Comparison of ENCODE assay signal across 9 cellular contexts in genomic region chr11:70661763-70662501, GRCh38.
A peak's percentile ranks its signal among the peaks of the same experiment; 100 is the strongest.
DNase-seq lines count a peak whose midpoint lies in the region; ATAC-seq, FAIRE-seq and TF ChIP-seq lines count a peak whose summit lies in the region.
"Had no signal": no experiment of that assay in that cellular context is flagged by ENCODE, and none has a peak within 500 bp of the region (broad histone marks: within the 10 kb centered on the region; RNA-seq: fewer than 3 reads in every experiment).

No MANE protein-coding gene starts in this region.

- H3K4me3 Mint-ChIP-seq in brain = peak overlapping the region; percentile 91 to 95 (median 94)

- peaks cover 0 to 2% (median 0%) of the 10 kb centered on the region in 5 experiments for H3K9me3 Mint-ChIP-seq in brain

- H3K4me3 ChIP-seq in iPS-20b (ENCODE audit: low read length) (peak overlapping the region; percentile 84), subcutaneous abdominal adipose tissue (ENCODE audit: low read depth in 1 of 5, low read length in 5 of 5) (peak overlapping the region in 3 of 5 donors; percentile 27 to 56 (median 53))

- DNase-seq in HTR-8/SVneo (ENCODE audit: insufficient read length, low spot score) (peak; percentile 53), NCI-H1436 (lab: John Stamatoyannopoulos, UW) (no peak)
- DNase-seq in activated CD8-positive, alpha-beta memory T cell treated with anti-CD3 and anti-CD28 coated beads, Interleukin-2, amount 50 U/mL, for 48 hours = no peak
- DNase-seq: stimulated activated CD4-positive, alpha-beta T cell treated with anti-CD3 and anti-CD28 coated beads, Interleukin-15, amount 100 ng/mL, for 24 hours had no signal

- no peak for FAIRE-seq in HTR-8/SVneo (lab: Jason Lieb, UNC)

- H3K9me3 ChIP-seq in iPS-20b (ENCODE audit: insufficient read depth, low read depth, low read length) (no peaks in the 10 kb centered on the region), subcutaneous abdominal adipose tissue (ENCODE audit: control insufficient read depth in 5 of 5, low read length in 5 of 5) (no peaks in the 10 kb centered on the region)

- no peak for TF ChIP-seq CTCF in brain (conservative IDR thresholded peaks at IDR 0.05)

- H3K27me3 ChIP-seq in iPS-20b (ENCODE audit: insufficient read depth, low read length) = peaks cover 22% of the 10 kb centered on the region
- peaks cover 37 to 64% (median 61%) of the 10 kb centered on the region in 5 donors for H3K27me3 ChIP-seq in subcutaneous abdominal adipose tissue (ENCODE audit: control insufficient read depth in 5 of 5, insufficient read depth in 4 of 5, low read length in 5 of 5)

- H3K9ac ChIP-seq in iPS-20b (ENCODE audit: low read depth, low read length) (peak overlapping the region; percentile 83; the same call in 1 of the 2 replicates), subcutaneous abdominal adipose tissue (ENCODE audit: low read length in 5 of 5) (no peak overlapping the region)

- H3K27me3 Mint-ChIP-seq in brain = peaks cover 7% of the 10 kb centered on the region

- peaks cover 8% of the 10 kb centered on the region; the same call in 1 of the 2 replicates for H3K4me1 ChIP-seq in iPS-20b (ENCODE audit: insufficient read depth, low read length)
- H3K4me1 ChIP-seq in subcutaneous abdominal adipose tissue (ENCODE audit: control insufficient read depth in 5 of 5, insufficient read depth in 5 of 5, low read length in 5 of 5) = peaks cover 0 to 16% (median 8%) of the 10 kb centered on the region in 5 donors

- ATAC-seq in GM21786 (IDR thresholded peaks at IDR 0.05; ENCODE audit: unreplicated experiment) = no peak
- no peak for ATAC-seq in HG02610 (IDR thresholded peaks at IDR 0.05; ENCODE audit: unreplicated experiment)

- H3K36me3 ChIP-seq in iPS-20b (ENCODE audit: insufficient read depth, low read depth, low read length) = peaks cover 9% of the 10 kb centered on the region; the same call in 1 of the 2 replicates
- H3K36me3 ChIP-seq in subcutaneous abdominal adipose tissue (ENCODE audit: control insufficient read depth in 5 of 5, insufficient read depth in 5 of 5, low read length in 5 of 5) = no peaks in the 10 kb centered on the region

- no peak overlapping the region for H3K27ac ChIP-seq in iPS-20b (ENCODE audit: low read length)
- H3K27ac ChIP-seq in subcutaneous abdominal adipose tissue (ENCODE audit: low read depth, low read length) = no peak overlapping the region

- peaks cover 55% of the 10 kb centered on the region for H3K4me1 Mint-ChIP-seq in brain

- H3K36me3 Mint-ChIP-seq in brain = peaks cover 23% of the 10 kb centered on the region

- H3K27ac Mint-ChIP-seq in brain = peak overlapping the region; percentile 95 to 99 (median 99)
